In genomic region chr14:96362965-96363750, GRCh38 we compare ENCODE assay signal across 8 cellular contexts.
DNase-seq lines count a peak whose midpoint lies in the region; ATAC-seq lines count a peak whose summit lies in the region.

ATG2B (minus strand) TSS chr14:96363341; CDS start chr14:96362976, 365 bp downstream.
GSKIP (plus strand) TSS chr14:96363526; CDS start chr14:96382248, 18,722 bp downstream.

- peak; percentile 80 for ATAC-seq in HG03439 (IDR thresholded peaks at IDR 0.05; ENCODE audit: unreplicated experiment)

- H3K27me3 ChIP-seq in layer of hippocampus (ENCODE audit: control insufficient read depth, insufficient read depth, low read length), result no peaks in the 10 kb centered on the region

- DNase-seq in Ammon's horn (ENCODE audit: low spot score) (peak; percentile 94), GM19238 (ENCODE audit: insufficient read length, low spot score) (peak; percentile 74), NCI-H524 treated with DMSO at 0.1 percent for 48 hours (lab: John Stamatoyannopoulos, UW) (peak; percentile 37)
- DNase-seq in activated CD4-positive, alpha-beta T cell treated with anti-CD3 and anti-CD28 coated beads for 4 hours, result peak; percentile 96 to 97
- DNase-seq in stimulated activated CD4-positive, alpha-beta T cell treated with anti-CD3 and anti-CD28 coated beads, Interleukin-1b, Interleukin-23, amount 100 ng/mL, for 24 hours (ENCODE audit: low read depth in 4 of 4, low spot score in 1 of 4), result peak; percentile 92 to 96 (median 94)

- H3K27ac ChIP-seq in cingulate gyrus (ENCODE audit: low read depth, low read length), result peak within 1 kb of the TSS; percentile 84
- peak within 1 kb of the TSS; percentile 94 for H3K27ac ChIP-seq in layer of hippocampus (ENCODE audit: low read depth, low read length)

Comparison
In these comparisons a context has a peak if more than half of its experiments do, and no peak if none do; other contexts are left out.
1. Peak in every context shown above with its lines: DNase-seq, ATAC-seq and H3K27ac ChIP-seq.
2. DNase-seq: peak in every context shown above with its lines; median percentile 96 in activated CD4-positive, alpha-beta T cell treated with anti-CD3 and anti-CD28 coated beads for 4 hours; 94 in Ammon's horn; 94 in stimulated activated CD4-positive, alpha-beta T cell treated with anti-CD3 and anti-CD28 coated beads, Interleukin-1b, Interleukin-23, amount 100 ng/mL, for 24 hours; 74 in GM19238; 37 in NCI-H524 treated with DMSO at 0.1 percent for 48 hours.